Comparison of ENCODE assay signal across 14 cellular contexts in the genomic region with DNA sequence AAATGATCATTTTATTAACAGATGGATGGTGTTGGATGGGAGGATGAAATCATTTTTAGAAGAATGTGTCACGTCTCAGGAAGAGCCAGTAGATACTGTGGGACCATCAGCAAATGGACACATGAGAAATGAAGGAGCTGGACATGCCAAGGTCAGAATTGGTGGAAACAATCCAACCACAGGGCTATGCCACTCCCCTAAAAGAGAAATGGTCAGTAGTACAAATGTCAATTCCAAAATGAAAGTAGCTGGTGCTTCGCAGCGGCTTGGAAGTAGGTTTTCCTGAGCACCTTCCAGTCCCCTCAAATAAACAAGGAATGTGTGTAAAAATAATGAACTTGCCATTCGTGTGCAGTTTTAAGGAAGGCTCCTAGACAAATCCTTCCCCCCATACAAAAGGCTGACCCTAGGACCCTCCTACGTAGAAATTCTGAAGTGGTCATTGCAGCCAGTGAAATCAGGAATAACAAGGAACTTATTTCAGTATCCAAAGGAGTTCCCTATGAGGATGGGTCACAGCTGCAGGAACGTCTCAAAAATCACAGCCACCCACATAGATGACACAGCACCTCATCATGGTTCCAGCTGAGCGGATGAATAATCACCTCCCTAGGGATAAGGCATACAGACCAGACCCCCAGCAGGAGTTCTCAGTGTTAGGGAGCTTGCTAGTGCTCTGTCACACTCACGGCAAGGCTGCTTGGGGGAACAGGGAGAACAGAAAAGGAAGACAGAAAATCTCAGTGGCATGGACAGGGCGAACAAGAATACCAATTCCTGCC.
DNase-seq lines count a peak whose midpoint lies in the region; ATAC-seq, FAIRE-seq and TF ChIP-seq lines count a peak whose summit lies in the region.
"Had no signal": no experiment of that assay in that cellular context is flagged by ENCODE, and none has a peak within 500 bp of the region (broad histone marks: within the 10 kb centered on the region; RNA-seq: fewer than 3 reads in every experiment).

No MANE protein-coding gene starts in this region.

- no peak overlapping the region for H3K4me3 ChIP-seq in A549
- H3K4me3 ChIP-seq in HEK293 (ENCODE audit: low read depth, low read length): no peak overlapping the region
- H3K4me3 ChIP-seq in astrocyte (ENCODE audit: insufficient read depth, low read depth, low read length): peak overlapping the region; percentile 51
- H3K4me3 ChIP-seq: vagina had no signal

- POLR2A ChIA-PET in A549 (lab: Yijun Ruan, JAX): interaction anchor here (0.6 kb wide), 1 partner anchor 187 kb away, joined by 3 read pairs; no protein-coding TSS in a partner anchor
- POLR2A ChIA-PET in HEK293 (lab: Yijun Ruan, JAX): no interaction called here

- H3K79me2 ChIP-seq in astrocyte (ENCODE audit: insufficient read depth, low read length): no peaks in the 10 kb centered on the region

- no peaks in the 10 kb centered on the region for H3K9me3 Mint-ChIP-seq in astrocyte (ENCODE audit: unreplicated experiment)
- H3K9me3 Mint-ChIP-seq in activated naive CD4-positive, alpha-beta T cell treated with anti-CD3 and anti-CD28 coated beads, Interleukin-2, amount 50 U/mL, for 72 hours: no peaks in the 10 kb centered on the region
- H3K9me3 Mint-ChIP-seq: naive thymus-derived CD4-positive, alpha-beta T cell had no signal

- H2AFZ ChIP-seq in astrocyte (ENCODE audit: low read depth, low read length): peak overlapping the region; percentile 36

- CTCF ChIA-PET in A549 (lab: Yijun Ruan, JAX): interaction anchor here (0.7 to 2.1 kb wide), 6 partner anchors 9 to 1564 kb away, joined by 3 to 6 read pairs (median 3); no protein-coding TSS in a partner anchor
- CTCF ChIA-PET in HEK293 (lab: Yijun Ruan, JAX): interaction anchor here (0.6 to 1.0 kb wide), 3 partner anchors 8 to 359 kb away, joined by 3 to 4 read pairs (median 3); no protein-coding TSS in a partner anchor

- peak overlapping the region; percentile 72 for H3K9ac ChIP-seq in astrocyte (ENCODE audit: low read length)

- peak overlapping the region; percentile 15 for H3K4me2 ChIP-seq in A549
- H3K4me2 ChIP-seq in astrocyte (ENCODE audit: low read length): peak overlapping the region; percentile 85

- no peak for FAIRE-seq in A549 (lab: Jason Lieb, UNC)
- peak; percentile 83 for FAIRE-seq in astrocyte (lab: Jason Lieb, UNC)

- TF ChIP-seq CTCF in A549 (IDR thresholded peaks at IDR 0.05): no peak
- no peak for TF ChIP-seq CTCF in HEK293 (tag by site-specific recombination; IDR thresholded peaks at IDR 0.05)
- no peak for TF ChIP-seq CTCF in astrocyte (IDR thresholded peaks at IDR 0.05; ENCODE audit: insufficient read depth, low read depth, low read length)

- WGBS in A549 (ENCODE audit: missing lambda C conversion rate): 18% methylated on average over 9 of the region's 9 CpGs

- H4K20me1 ChIP-seq in astrocyte (ENCODE audit: insufficient read depth, low read length): no peaks in the 10 kb centered on the region

- TF ChIP-seq POLR2A in A549 (IDR thresholded peaks at IDR 0.05; ENCODE audit: low read length): no peak

- H3K4me3 Mint-ChIP-seq in astrocyte (ENCODE audit: unreplicated experiment): no peak overlapping the region
- H3K4me3 Mint-ChIP-seq: naive thymus-derived CD4-positive, alpha-beta T cell had no signal

- H3K4me1 ChIP-seq in A549 (no peaks in the 10 kb centered on the region), HEK293 (ENCODE audit: control insufficient read depth, insufficient read depth, low read length) (no peaks in the 10 kb centered on the region), astrocyte (ENCODE audit: insufficient read depth, low read length) (peaks cover 33% of the 10 kb centered on the region)
- H3K4me1 ChIP-seq: BE2C, spleen, vagina had no signal

- H3K9me3 ChIP-seq in A549: 0 out of 3 replicates have a peak, but pooled peaks cover 3% of the 10 kb centered on the region
- no peaks in the 10 kb centered on the region for H3K9me3 ChIP-seq in HEK293 (ENCODE audit: control insufficient read depth, insufficient read depth, low read depth, low read length)
- no peaks in the 10 kb centered on the region for H3K9me3 ChIP-seq in astrocyte (ENCODE audit: insufficient read depth, low read depth, low read length)
- H3K9me3 ChIP-seq: BE2C, spleen, vagina had no signal

- H3K4me1 Mint-ChIP-seq in astrocyte (ENCODE audit: low read depth, unreplicated experiment): peaks cover 25% of the 10 kb centered on the region
- H3K4me1 Mint-ChIP-seq: naive thymus-derived CD4-positive, alpha-beta T cell had no signal

- H3K36me3 Mint-ChIP-seq in astrocyte (ENCODE audit: low read depth, unreplicated experiment): no peaks in the 10 kb centered on the region
- no peaks in the 10 kb centered on the region for H3K36me3 Mint-ChIP-seq in activated naive CD4-positive, alpha-beta T cell treated with anti-CD3 and anti-CD28 coated beads, Interleukin-2, amount 50 U/mL, for 72 hours
- H3K36me3 Mint-ChIP-seq: naive thymus-derived CD4-positive, alpha-beta T cell had no signal

- H3K27ac Mint-ChIP-seq in astrocyte (ENCODE audit: unreplicated experiment): peak overlapping the region; percentile 82
- peak overlapping the region in 1 of 2 donors; percentile 36 for H3K27ac Mint-ChIP-seq in activated naive CD4-positive, alpha-beta T cell treated with anti-CD3 and anti-CD28 coated beads, Interleukin-2, amount 50 U/mL, for 72 hours
- H3K27ac Mint-ChIP-seq: naive thymus-derived CD4-positive, alpha-beta T cell had no signal

- TF ChIP-seq RAD21 in A549 (conservative IDR thresholded peaks at IDR 0.05 in 1 of 2, IDR thresholded peaks at IDR 0.05 in 1 of 2): no peak

- H3K27ac ChIP-seq in A549 (no peak overlapping the region), HEK293 (ENCODE audit: extremely low read depth, low read depth, low read length) (no peak overlapping the region), astrocyte (ENCODE audit: low read depth, low read length) (peak overlapping the region; percentile 79)
- H3K27ac ChIP-seq: vagina had no signal

- DNase-seq in A549 (ENCODE audit: low read depth in 1 of 2, low spot score in 1 of 2) (no peak), astrocyte (ENCODE audit: low read depth) (peak; percentile 80), islet precursor cell (peak; percentile 61)
- no peak for DNase-seq in activated naive CD4-positive, alpha-beta T cell treated with anti-CD3 and anti-CD28 coated beads, Interleukin-2, amount 50 U/mL, for 72 hours (ENCODE audit: low spot score in 2 of 2)
- no peak for DNase-seq in activated CD4-positive, alpha-beta T cell treated with anti-CD3 and anti-CD28 coated beads, Interleukin-2, amount 50 U/mL, for 1 hour
- DNase-seq: BE2C; GF-D8; naive thymus-derived CD4-positive, alpha-beta T cell; NCI-H1436 treated with DMSO at 0.1 percent for 48 hours; spleen had no signal

- no peaks in the 10 kb centered on the region for H3K27me3 Mint-ChIP-seq in astrocyte (ENCODE audit: low read depth, unreplicated experiment)

- TF ChIP-seq EP300 in A549 (IDR thresholded peaks at IDR 0.05): no peak

- H3K27me3 ChIP-seq in astrocyte (ENCODE audit: insufficient read depth, low read length): no peaks in the 10 kb centered on the region
- H3K27me3 ChIP-seq: BE2C, spleen, vagina had no signal

- H3K36me3 ChIP-seq in HEK293 (ENCODE audit: control insufficient read depth in 2 of 2, insufficient read depth in 1 of 2, low read length in 2 of 2): no peaks in the 10 kb centered on the region
- H3K36me3 ChIP-seq in astrocyte (ENCODE audit: insufficient read depth, low read length): no peaks in the 10 kb centered on the region
- H3K36me3 ChIP-seq: BE2C, spleen, vagina had no signal

- ATAC-seq in A549 (no peak), GM18909 (IDR thresholded peaks at IDR 0.05; ENCODE audit: poor library complexity, unreplicated experiment) (no peak), HG03469 (IDR thresholded peaks at IDR 0.05; ENCODE audit: unreplicated experiment) (no peak)
- no peak for ATAC-seq in activated naive CD4-positive, alpha-beta T cell treated with anti-CD3 and anti-CD28 coated beads, Interleukin-2, amount 50 U/mL, for 72 hours
- ATAC-seq: naive thymus-derived CD4-positive, alpha-beta T cell had no signal

TF ChIP-seq in A549, 52 proteins besides CTCF, POLR2A, EP300 and RAD21 (continues in another document):
- no peak for TF ChIP-seq SREBF2 (IDR thresholded peaks at IDR 0.05)
- no peak for TF ChIP-seq TFCP2L1 (CRISPR knock-in tag; IDR thresholded peaks at IDR 0.05)
- TF ChIP-seq, protein P1, sequence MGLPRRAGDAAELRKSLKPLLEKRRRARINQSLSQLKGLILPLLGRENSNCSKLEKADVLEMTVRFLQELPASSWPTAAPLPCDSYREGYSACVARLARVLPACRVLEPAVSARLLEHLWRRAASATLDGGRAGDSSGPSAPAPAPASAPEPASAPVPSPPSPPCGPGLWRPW (IDR thresholded peaks at IDR 0.05): no peak
- no peak for TF ChIP-seq GATA3 (IDR thresholded peaks at IDR 0.05; ENCODE audit: borderline replicate concordance)
- TF ChIP-seq EHF (CRISPR knock-in tag; IDR thresholded peaks at IDR 0.05): no peak
- no peak for TF ChIP-seq KDM5A (IDR thresholded peaks at IDR 0.05)
- TF ChIP-seq HOXA7 (CRISPR knock-in tag; IDR thresholded peaks at IDR 0.05): no peak
- no peak for TF ChIP-seq EHMT2 (IDR thresholded peaks at IDR 0.05; ENCODE audit: low read depth)
- TF ChIP-seq TP53 (CRISPR knock-in tag; IDR thresholded peaks at IDR 0.05): no peak
- no peak for TF ChIP-seq SMC3 (IDR thresholded peaks at IDR 0.05)
- no peak for TF ChIP-seq ZFP36 (IDR thresholded peaks at IDR 0.05; ENCODE audit: borderline replicate concordance, partially characterized antibody)

TF ChIP-seq in HEK293, 187 proteins besides CTCF, POLR2A, EP300 and RAD21 (continues in another document):
- TF ChIP-seq GLIS1 (tag by site-specific recombination; IDR thresholded peaks at IDR 0.05): peak; percentile 66
- TF ChIP-seq ZIC2 (tag by site-specific recombination; IDR thresholded peaks at IDR 0.05): peak; percentile 92
- TF ChIP-seq, protein P2, sequence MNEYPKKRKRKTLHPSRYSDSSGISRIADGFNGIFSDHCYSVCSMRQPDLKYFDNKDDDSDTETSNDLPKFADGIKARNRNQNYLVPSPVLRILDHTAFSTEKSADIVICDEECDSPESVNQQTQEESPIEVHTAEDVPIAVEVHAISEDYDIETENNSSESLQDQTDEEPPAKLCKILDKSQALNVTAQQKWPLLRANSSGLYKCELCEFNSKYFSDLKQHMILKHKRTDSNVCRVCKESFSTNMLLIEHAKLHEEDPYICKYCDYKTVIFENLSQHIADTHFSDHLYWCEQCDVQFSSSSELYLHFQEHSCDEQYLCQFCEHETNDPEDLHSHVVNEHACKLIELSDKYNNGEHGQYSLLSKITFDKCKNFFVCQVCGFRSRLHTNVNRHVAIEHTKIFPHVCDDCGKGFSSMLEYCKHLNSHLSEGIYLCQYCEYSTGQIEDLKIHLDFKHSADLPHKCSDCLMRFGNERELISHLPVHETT (tag by site-specific recombination; IDR thresholded peaks at IDR 0.05): no peak

Comparison
In these comparisons a context has a peak if more than half of its experiments do, and no peak if none do; other contexts are left out.
1. DNase-seq: peak in astrocyte (single experiment) and islet precursor cell (single experiment); none in A549 (0 of 2), activated naive CD4-positive, alpha-beta T cell treated with anti-CD3 and anti-CD28 coated beads, Interleukin-2, amount 50 U/mL, for 72 hours (0 of 2) and activated CD4-positive, alpha-beta T cell treated with anti-CD3 and anti-CD28 coated beads, Interleukin-2, amount 50 U/mL, for 1 hour (single experiment).